In genomic region chr19:5937550-5937949, GRCh38 we compare ENCODE assay signal across 13 cellular contexts.
"Had no signal": no experiment of that assay in that cellular context is flagged by ENCODE, and none has a peak within 500 bp of the region (broad histone marks: within the 10 kb centered on the region; RNA-seq: fewer than 3 reads in every experiment).

No MANE protein-coding gene starts in this region.

- H3K9me3 Mint-ChIP-seq: activated B cell treated with CpG ODN at 0.5 μM for 24 hours; activated CD4-positive, alpha-beta T cell treated with anti-CD3 and anti-CD28 coated beads, Interleukin-2, amount 10 ng/mL, durations not matched to agents 7 days and 5 days; activated naive CD4-positive, alpha-beta T cell treated with anti-CD3 and anti-CD28 coated beads, Interleukin-2, amount 50 U/mL, for 24 hours; natural killer cell treated with Interleukin-12 subunit alpha and Interleukin-12 subunit beta and Interleukin-15 and Interleukin-18, amount 100 ng/mL, for 72 hours had no signal

- H3K4me1 Mint-ChIP-seq: activated B cell treated with CpG ODN at 0.5 μM for 24 hours; activated CD4-positive, alpha-beta T cell treated with anti-CD3 and anti-CD28 coated beads, Interleukin-2, amount 10 ng/mL, durations not matched to agents 7 days and 5 days had no signal

- H3K27ac Mint-ChIP-seq: activated B cell treated with CpG ODN at 0.5 μM for 24 hours; activated CD4-positive, alpha-beta T cell treated with anti-CD3 and anti-CD28 coated beads, Interleukin-2, amount 10 ng/mL, durations not matched to agents 7 days and 5 days; activated naive CD4-positive, alpha-beta T cell treated with anti-CD3 and anti-CD28 coated beads, Interleukin-2, amount 50 U/mL, for 24 hours had no signal

- H3K27ac ChIP-seq: left lung, pancreas, thoracic aorta had no signal

- H3K36me3 Mint-ChIP-seq: natural killer cell treated with Interleukin-12 subunit alpha and Interleukin-12 subunit beta and Interleukin-15 and Interleukin-18, amount 100 ng/mL, for 72 hours had no signal

- ATAC-seq: left lung; natural killer cell treated with Interleukin-12 subunit alpha and Interleukin-12 subunit beta and Interleukin-15 and Interleukin-18, amount 100 ng/mL, for 72 hours had no signal

- H3K27me3 Mint-ChIP-seq: activated B cell treated with CpG ODN at 0.5 μM for 24 hours; activated CD4-positive, alpha-beta T cell treated with anti-CD3 and anti-CD28 coated beads, Interleukin-2, amount 10 ng/mL, durations not matched to agents 7 days and 5 days; activated naive CD4-positive, alpha-beta T cell treated with anti-CD3 and anti-CD28 coated beads, Interleukin-2, amount 50 U/mL, for 24 hours; natural killer cell treated with Interleukin-12 subunit alpha and Interleukin-12 subunit beta and Interleukin-15 and Interleukin-18, amount 100 ng/mL, for 72 hours had no signal

- H3K27me3 ChIP-seq: left lung, pancreas, stomach had no signal

- H3K9me3 ChIP-seq: left lung, pancreas, stomach, thoracic aorta had no signal

- DNase-seq: activated B cell treated with CpG ODN at 0.5 μM for 24 hours; activated CD4-positive, alpha-beta T cell treated with anti-CD3 and anti-CD28 coated beads, Interleukin-2, amount 10 ng/mL, durations not matched to agents 7 days and 5 days; activated CD8-positive, alpha-beta memory T cell treated with anti-CD3 and anti-CD28 coated beads for 24 hours; activated effector memory CD4-positive, alpha-beta T cell treated with Interleukin-2 at 50 U/mL for 16 hours; islet precursor cell; stimulated activated CD4-positive, alpha-beta T cell treated with anti-CD3 and anti-CD28 coated beads, Interleukin-4, amount 100 ng/mL, for 4 hours; stomach had no signal

- H3K4me3 Mint-ChIP-seq: activated B cell treated with CpG ODN at 0.5 μM for 24 hours; activated CD4-positive, alpha-beta T cell treated with anti-CD3 and anti-CD28 coated beads, Interleukin-2, amount 10 ng/mL, durations not matched to agents 7 days and 5 days; activated naive CD4-positive, alpha-beta T cell treated with anti-CD3 and anti-CD28 coated beads, Interleukin-2, amount 50 U/mL, for 24 hours; natural killer cell treated with Interleukin-12 subunit alpha and Interleukin-12 subunit beta and Interleukin-15 and Interleukin-18, amount 100 ng/mL, for 72 hours had no signal

- H3K4me3 ChIP-seq: left lung, pancreas, skin epidermis, stomach, thoracic aorta had no signal
